ENCODE assay signal across 1 cellular context in genomic region chr10:32954080-32954479, GRCh38.
TF ChIP-seq lines count a peak whose summit lies in the region.

No MANE protein-coding gene starts in this region.

TF ChIP-seq in neural cell, 6 proteins besides CTCF, POLR2A, EP300 and RAD21 (continued from another document):
- no peak for TF ChIP-seq REST (IDR thresholded peaks at IDR 0.05; ENCODE audit: borderline replicate concordance)
- TF ChIP-seq POLR2AphosphoS5 (IDR thresholded peaks at IDR 0.05): no peak
